Comparison of ENCODE assay signal across 24 cellular contexts in the genomic region with DNA sequence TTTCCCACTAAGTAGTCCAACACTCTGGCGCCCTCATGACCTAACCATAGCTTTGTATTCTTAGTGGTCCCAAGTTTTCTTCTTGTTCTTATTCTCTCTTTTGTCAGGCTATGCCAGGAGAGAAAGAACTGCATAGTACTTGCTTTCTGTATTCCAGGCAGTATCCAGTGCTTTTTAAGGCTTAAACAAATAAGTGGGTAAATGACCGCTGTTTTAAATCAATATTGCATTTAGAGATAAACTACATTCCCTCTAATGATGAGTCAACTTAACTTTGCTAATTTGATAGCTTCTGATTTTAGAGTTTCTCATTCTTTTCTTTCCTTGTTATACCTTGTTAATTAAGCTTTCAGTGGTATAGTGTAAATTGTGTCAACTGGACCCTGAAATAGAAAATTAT.
"Had no signal": no experiment of that assay in that cellular context is flagged by ENCODE, and none has a peak within 500 bp of the region (broad histone marks: within the 10 kb centered on the region; RNA-seq: fewer than 3 reads in every experiment).

No MANE protein-coding gene starts in this region.

- H3K36me3 ChIP-seq: colonic mucosa, esophagus squamous epithelium, gastrocnemius medialis, left ventricle myocardium inferior, lower lobe of right lung had no signal

- H3K9me3 ChIP-seq: colonic mucosa, esophagus squamous epithelium, gastrocnemius medialis, heart right ventricle, left ventricle myocardium inferior, lower lobe of right lung, mucosa of descending colon had no signal

- H3K4me1 ChIP-seq: colonic mucosa, esophagus squamous epithelium, gastrocnemius medialis, lower lobe of right lung had no signal

- H3K4me3 ChIP-seq: colonic mucosa, esophagus squamous epithelium, gastrocnemius medialis, heart right ventricle, left ventricle myocardium inferior, lower lobe of right lung, mucosa of descending colon had no signal

- H3K27me3 ChIP-seq: colonic mucosa, esophagus squamous epithelium, gastrocnemius medialis, heart right ventricle had no signal

- DNase-seq: colonic mucosa; cortex of kidney; effector CD8-positive, alpha-beta T cell; effector memory CD8-positive, alpha-beta T cell; endodermal cell; erythroblast; esophagus squamous epithelium; foreskin fibroblast; foreskin melanocyte; gastrocnemius medialis; glutamatergic neuron; head of caudate nucleus; heart right ventricle; hippocampal formation; left cardiac atrium; left ventricle myocardium inferior; lower lobe of right lung; mesenchymal stem cell; mucosa of descending colon; naive B cell had no signal

- ATAC-seq: effector memory CD8-positive, alpha-beta T cell; esophagus mucosa; gastrocnemius medialis; heart right ventricle; left cardiac atrium; lower lobe of right lung; mucosa of descending colon had no signal

- FAIRE-seq: islet of Langerhans, keratinocyte had no signal

- H3K27ac ChIP-seq: colonic mucosa, epithelial cell of prostate, esophagus squamous epithelium, gastrocnemius medialis, heart right ventricle, left ventricle myocardium inferior, lower lobe of right lung had no signal
